In genomic region chr11:126824035-126824607, GRCh38 we compare ENCODE assay signal across 1 cellular context.
TF ChIP-seq lines count a peak whose summit lies in the region.

No MANE protein-coding gene starts in this region.

TF ChIP-seq in GM23338, 12 proteins besides CTCF, POLR2A, EP300 and RAD21 (continued from another document):
- TF ChIP-seq ZNF331 (CRISPR knock-in tag; IDR thresholded peaks at IDR 0.05; ENCODE audit: low read depth) = no peak
- TF ChIP-seq ZNF114 (CRISPR knock-in tag; IDR thresholded peaks at IDR 0.05) = no peak
- TF ChIP-seq REST (IDR thresholded peaks at IDR 0.05; ENCODE audit: unreplicated experiment) = no peak
- no peak for TF ChIP-seq STAT1 (IDR thresholded peaks at IDR 0.05; ENCODE audit: unreplicated experiment)
